Comparison of ENCODE assay signal across 8 cellular contexts in the genomic region with DNA sequence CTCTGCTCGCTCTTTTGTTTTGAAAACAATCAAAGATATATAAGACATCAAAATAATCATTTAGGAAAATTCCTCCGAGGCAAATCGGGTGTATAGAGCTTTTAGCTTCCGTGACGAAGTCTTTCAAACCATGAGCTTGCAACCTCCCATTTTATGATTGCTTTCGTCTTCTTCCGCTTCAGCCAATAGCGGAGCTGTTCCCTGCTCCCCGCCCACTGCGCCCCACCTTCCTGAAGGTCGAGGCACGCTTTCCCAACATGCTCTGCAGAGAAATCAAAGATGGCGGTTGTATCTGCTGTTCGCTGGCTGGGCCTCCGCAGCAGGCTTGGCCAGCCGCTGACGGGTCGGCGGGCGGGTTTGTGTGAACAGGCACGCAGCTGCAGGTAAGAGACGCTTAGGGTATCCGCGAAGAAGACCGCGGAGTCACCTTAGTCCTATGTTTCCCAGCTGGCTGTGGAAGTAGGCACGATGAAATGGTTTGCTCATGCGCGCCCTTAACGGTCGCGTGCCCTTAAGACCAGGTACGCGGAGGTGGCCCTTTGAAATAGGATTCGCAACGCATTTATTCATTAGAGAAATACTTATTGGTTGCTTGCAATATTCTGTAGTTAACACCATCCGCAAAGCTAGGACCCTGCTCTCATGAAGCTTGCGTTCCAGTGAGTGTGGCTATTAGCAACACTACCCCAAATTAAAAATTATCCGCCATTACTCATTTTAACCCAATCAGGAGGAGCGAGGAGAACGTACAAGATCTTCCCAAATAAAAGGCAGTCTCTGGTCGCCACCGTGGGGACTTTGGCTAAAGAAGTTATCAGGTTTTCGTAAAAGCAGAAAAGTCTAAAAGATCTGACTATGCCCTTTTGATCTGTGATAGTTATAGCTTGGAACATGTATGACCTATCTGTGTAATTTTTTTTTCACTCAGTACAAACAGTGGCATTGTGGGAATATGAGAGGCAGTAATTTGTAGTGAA. TPM values are rescaled to one million over a fixed set of nuclear protein-coding genes. Genes with fewer than 3 reads are reported as not detected.
DNase-seq lines count a peak whose midpoint lies in the region; ATAC-seq and TF ChIP-seq lines count a peak whose summit lies in the region.

A gene (plus strand): TSS at position 267 of the 977 bp plus-strand sequence. CDS start 13 bp downstream, at position 280.

- H3K9me3 Mint-ChIP-seq in activated naive CD4-positive, alpha-beta T cell treated with anti-CD3 and anti-CD28 coated beads, Interleukin-2, amount 10 ng/mL, durations not matched to agents 7 days and 5 days: peaks cover 3% of the 10 kb centered on the region

- TF ChIP-seq CTCF in HFF-Myc (IDR thresholded peaks at IDR 0.05; ENCODE audit: low read depth, low read length, missing control alignments): no peak
- TF ChIP-seq CTCF in NB4 (IDR thresholded peaks at IDR 0.05; ENCODE audit: low read depth, low read length): no peak
- TF ChIP-seq CTCF in gastroesophageal sphincter (IDR thresholded peaks at IDR 0.05): no peak
- peak; percentile 31 for TF ChIP-seq CTCF in neutrophil (IDR thresholded peaks at IDR 0.05)

- peak; percentile 94 for TF ChIP-seq POLR2A in NB4 (IDR thresholded peaks at IDR 0.05; ENCODE audit: extremely low read depth, insufficient read length)
- peak; percentile 35 to 60 for TF ChIP-seq POLR2A in gastroesophageal sphincter (IDR thresholded peaks at IDR 0.05)

- no peaks in the 10 kb centered on the region for H3K27me3 ChIP-seq in gastroesophageal sphincter
- H3K27me3 ChIP-seq in neutrophil: no peaks in the 10 kb centered on the region

- peaks cover 54% of the 10 kb centered on the region for H3K36me3 Mint-ChIP-seq in activated naive CD4-positive, alpha-beta T cell treated with anti-CD3 and anti-CD28 coated beads, Interleukin-2, amount 10 ng/mL, durations not matched to agents 7 days and 5 days

- H3K27ac ChIP-seq in SK-N-MC: peak within 1 kb of the TSS; percentile 93
- peak within 1 kb of the TSS; percentile 36 to 87 (median 84) for H3K27ac ChIP-seq in gastroesophageal sphincter
- H3K27ac ChIP-seq in neutrophil: peak within 1 kb of the TSS; percentile 88

- DNase-seq in GM04503 (ENCODE audit: low read depth) (peak; percentile 85), HFF-Myc (ENCODE audit: extremely low read depth, low read depth) (peak; percentile 86), NB4 (ENCODE audit: low read depth) (peak; percentile 98), SK-N-MC (ENCODE audit: low read depth, low spot score) (peak; percentile 92), superior temporal gyrus (ENCODE audit: extremely low spot score) (peak; percentile 98)
- peak; percentile 97 for DNase-seq in activated naive CD4-positive, alpha-beta T cell treated with anti-CD3 and anti-CD28 coated beads, Interleukin-2, amount 10 ng/mL, durations not matched to agents 7 days and 5 days

- peak within 1 kb of the TSS; percentile 92 for H3K4me3 ChIP-seq in HFF-Myc (replicated peaks; ENCODE audit: low read depth, low read length)
- H3K4me3 ChIP-seq in NB4 (ENCODE audit: low read depth, low read length): peak within 1 kb of the TSS; percentile 86
- H3K4me3 ChIP-seq in SK-N-MC: peak within 1 kb of the TSS; percentile 97
- peak within 1 kb of the TSS; percentile 82 to 100 for H3K4me3 ChIP-seq in gastroesophageal sphincter
- peak within 1 kb of the TSS; percentile 76 to 92 for H3K4me3 ChIP-seq in neutrophil (ENCODE audit: low read depth in 1 of 2, low read length in 1 of 2)

- peaks cover 71% of the 10 kb centered on the region for H3K36me3 ChIP-seq in SK-N-MC (ENCODE audit: insufficient read depth, low read length)
- peaks cover 0 to 38% of the 10 kb centered on the region in 2 donors for H3K36me3 ChIP-seq in gastroesophageal sphincter
- peaks cover 23% of the 10 kb centered on the region for H3K36me3 ChIP-seq in neutrophil

- H3K4me3 Mint-ChIP-seq in activated naive CD4-positive, alpha-beta T cell treated with anti-CD3 and anti-CD28 coated beads, Interleukin-2, amount 10 ng/mL, durations not matched to agents 7 days and 5 days: peak within 1 kb of the TSS; percentile 85

- no peaks in the 10 kb centered on the region for H3K27me3 Mint-ChIP-seq in activated naive CD4-positive, alpha-beta T cell treated with anti-CD3 and anti-CD28 coated beads, Interleukin-2, amount 10 ng/mL, durations not matched to agents 7 days and 5 days

- H3K4me1 ChIP-seq in gastroesophageal sphincter (peaks cover 13 to 49% (median 15%) of the 10 kb centered on the region in 3 donors), neutrophil (ENCODE audit: control insufficient read depth in 1 of 2, insufficient read depth in 1 of 2, low read depth in 1 of 2, low read length in 1 of 2) (peaks cover 23 to 25% of the 10 kb centered on the region in 2 experiments)

- CTCF ChIA-PET in activated naive CD4-positive, alpha-beta T cell treated with anti-CD3 and anti-CD28 coated beads, Interleukin-2, amount 10 ng/mL, durations not matched to agents 7 days and 5 days (lab: Charles Lee): interaction anchor here (0.6 to 1.6 kb wide), 6 partner anchors 18 to 377 kb away, joined by 3 to 6 read pairs (median 4); no protein-coding TSS in a partner anchor

- TF ChIP-seq EP300 in gastroesophageal sphincter (IDR thresholded peaks at IDR 0.05): no peak

- peak within 1 kb of the TSS; percentile 96 for H3K27ac Mint-ChIP-seq in activated naive CD4-positive, alpha-beta T cell treated with anti-CD3 and anti-CD28 coated beads, Interleukin-2, amount 10 ng/mL, durations not matched to agents 7 days and 5 days

- peak within 1 kb of the TSS; percentile 99 for H3K9ac ChIP-seq in SK-N-MC (ENCODE audit: insufficient read length)

- peaks cover 60% of the 10 kb centered on the region for H3K4me1 Mint-ChIP-seq in activated naive CD4-positive, alpha-beta T cell treated with anti-CD3 and anti-CD28 coated beads, Interleukin-2, amount 10 ng/mL, durations not matched to agents 7 days and 5 days

- WGBS in gastroesophageal sphincter (ENCODE audit: low coverage in 1 of 2), 2 donors: 0 to 1% methylated on average over 10 to 21 of the region's 44 CpGs

- ATAC-seq in gastroesophageal sphincter: peak; percentile 96

- peaks cover 10% of the 10 kb centered on the region for H3K9me3 ChIP-seq in SK-N-MC (ENCODE audit: low read depth, low read length)
- H3K9me3 ChIP-seq in gastroesophageal sphincter: no peaks in the 10 kb centered on the region
- no peaks in the 10 kb centered on the region for H3K9me3 ChIP-seq in neutrophil

RNA-seq across cellular contexts. Expression of the gene that starts here (rescaled TPM):
- total RNA-seq in gastroesophageal sphincter: 10 to 100 TPM; 34.7 to 85.1 (median 58.5) TPM

Comparison
In these comparisons a context has a peak if more than half of its experiments do, and no peak if none do; other contexts are left out.
1. Peak in every context shown above with its lines: DNase-seq, ATAC-seq, H3K4me3 ChIP-seq and H3K27ac ChIP-seq.